ENCODE assay signal across 1 cellular context in genomic region chr5:133552925-133553525, GRCh38.
TF ChIP-seq lines count a peak whose summit lies in the region.

No MANE protein-coding gene starts in this region.

TF ChIP-seq in H1, 55 proteins besides CTCF, POLR2A, EP300 and RAD21 (continued from another document):
- TF ChIP-seq CHD7 (IDR thresholded peaks at IDR 0.05; ENCODE audit: insufficient replicate concordance, low read length): no peak
- TF ChIP-seq SIX5 (IDR thresholded peaks at IDR 0.05; ENCODE audit: low read depth, low read length): no peak
- no peak for TF ChIP-seq JUN (IDR thresholded peaks at IDR 0.05; ENCODE audit: low read depth, low read length)
- TF ChIP-seq KDM4A (IDR thresholded peaks at IDR 0.05; ENCODE audit: low read depth, low read length, severe bottlenecking): no peak
- TF ChIP-seq TCF12 (IDR thresholded peaks at IDR 0.05; ENCODE audit: low read depth, low read length): no peak
- no peak for TF ChIP-seq MAX (IDR thresholded peaks at IDR 0.05)
- no peak for TF ChIP-seq BACH1 (IDR thresholded peaks at IDR 0.05; ENCODE audit: low read length)
- TF ChIP-seq NANOG (IDR thresholded peaks at IDR 0.05; ENCODE audit: insufficient read depth, low read depth, low read length, poor library complexity, severe bottlenecking): no peak
- TF ChIP-seq CREB1 (IDR thresholded peaks at IDR 0.05): 0 out of 2 replicates have a peak, but pooled peaks have one; percentile 34
- TF ChIP-seq HDAC6 (IDR thresholded peaks at IDR 0.05; ENCODE audit: low read depth, low read length): no peak
- no peak for TF ChIP-seq PHF8 (conservative IDR thresholded peaks at IDR 0.05; ENCODE audit: low read depth, low read length)
- no peak for TF ChIP-seq SIRT6 (IDR thresholded peaks at IDR 0.05; ENCODE audit: low read length)
- TF ChIP-seq YY1 (IDR thresholded peaks at IDR 0.05; ENCODE audit: low read depth, low read length): peak; percentile 48; the same call in 1 of the 2 replicates
- TF ChIP-seq HDAC2 (IDR thresholded peaks at IDR 0.05; ENCODE audit: borderline replicate concordance in 1 of 2, low read depth in 2 of 2, low read length in 2 of 2): no peak
- TF ChIP-seq BCL11A (IDR thresholded peaks at IDR 0.05; ENCODE audit: low read depth in 2 of 2, low read length in 2 of 2): no peak
TF ChIP-seq in H1: peak in this region for 4.
